ENCODE assay signal across 8 cellular contexts in genomic region chr2:218216674-218217365, GRCh38. TPM values are rescaled to one million over a fixed set of nuclear protein-coding genes. Genes with fewer than 3 reads are reported as not detected.
DNase-seq lines count a peak whose midpoint lies in the region; ATAC-seq and TF ChIP-seq lines count a peak whose summit lies in the region.

TSS of gene ARPC2 (plus strand) at chr2:218217189. CDS start at chr2:218217471, 282 bp downstream.

- H3K4me1 ChIP-seq in Peyer's patch, result peaks cover 0 to 42% (median 23%) of the 10 kb centered on the region in 4 donors
- peaks cover 35% of the 10 kb centered on the region for H3K4me1 ChIP-seq in mucosa of stomach (ENCODE audit: control insufficient read depth, insufficient read depth, low read length)

- DNase-seq in DMS53 (lab: John Stamatoyannopoulos, UW) (peak; percentile 95), KG1 (lab: John Stamatoyannopoulos, UW) (peak; percentile 89), Peyer's patch (peak; percentile 94 to 98 (median 97))
- peak; percentile 96 to 98 for DNase-seq in activated T-cell treated with anti-CD3 and anti-CD28 coated beads, Interleukin-2, amount 50 U/mL, for 48 hours
- peak; percentile 97 for DNase-seq in stimulated activated CD8-positive, alpha-beta memory T cell treated with anti-CD3 and anti-CD28 coated beads, Interleukin-4, amount 100 ng/mL, for 48 hours

- H3K27me3 ChIP-seq in Peyer's patch (no peaks in the 10 kb centered on the region), mucosa of stomach (ENCODE audit: control insufficient read depth, insufficient read depth, low read length) (no peaks in the 10 kb centered on the region)

- peak; percentile 66 for ATAC-seq in GM21723 (IDR thresholded peaks at IDR 0.05; ENCODE audit: unreplicated experiment)
- peak; percentile 87 for ATAC-seq in esophagus mucosa

- peak; percentile 90 to 93 for TF ChIP-seq POLR2A in Peyer's patch (IDR thresholded peaks at IDR 0.05)

- H3K36me3 ChIP-seq in Peyer's patch, result peaks cover 0 to 7% (median 0%) of the 10 kb centered on the region in 3 donors
- H3K36me3 ChIP-seq in mucosa of stomach (ENCODE audit: control insufficient read depth, insufficient read depth, low read length), result no peaks in the 10 kb centered on the region

- H3K9ac ChIP-seq in mucosa of stomach (ENCODE audit: low read length), result peak within 1 kb of the TSS; percentile 97

- H3K4me3 ChIP-seq in Peyer's patch, result peak within 1 kb of the TSS; percentile 72 to 94 (median 92)
- peak within 1 kb of the TSS; percentile 93 for H3K4me3 ChIP-seq in mucosa of stomach (ENCODE audit: low read length)

- H3K27ac ChIP-seq in Peyer's patch, result peak within 1 kb of the TSS; percentile 96 to 100 (median 96)

- no peaks in the 10 kb centered on the region for H3K9me3 ChIP-seq in Peyer's patch
- H3K9me3 ChIP-seq in mucosa of stomach (ENCODE audit: control insufficient read depth, low read length), result no peaks in the 10 kb centered on the region

- peak in 4 of 6 experiments; percentile 16 to 64 (median 58) for TF ChIP-seq CTCF in Peyer's patch (IDR thresholded peaks at IDR 0.05)

RNA-seq across cellular contexts. Expression of gene ARPC2, which starts in this region (rescaled TPM):
- total RNA-seq in Peyer's patch (100 to 1,000 TPM; 210 to 284 (median 246) TPM), esophagus mucosa (383 TPM)

Comparison
In these comparisons a context has a peak if more than half of its experiments do, and no peak if none do; other contexts are left out.
1. Peak in every context shown above with its lines: DNase-seq, ATAC-seq, H3K4me3 ChIP-seq and H3K27ac ChIP-seq.